Comparison of ENCODE assay signal across 23 cellular contexts in genomic region chr6:39910164-39910563, GRCh38. TPM values are rescaled to one million over a fixed set of nuclear protein-coding genes. Genes with fewer than 3 reads are reported as not detected.
DNase-seq lines count a peak whose midpoint lies in the region; TF ChIP-seq lines count a peak whose summit lies in the region.
"Had no signal": no experiment of that assay in that cellular context is flagged by ENCODE, and none has a peak within 500 bp of the region (broad histone marks: within the 10 kb centered on the region; RNA-seq: fewer than 3 reads in every experiment).

No MANE protein-coding gene starts in this region.

- H3K4ac ChIP-seq in H9 (ENCODE audit: low read depth, low read length): no peak overlapping the region

- H3K9ac ChIP-seq in H9 (ENCODE audit: extremely low read depth, insufficient read length, low read length): no peak overlapping the region
- H3K9ac ChIP-seq: BLaER1 had no signal

- CTCF ChIA-PET in activated naive CD4-positive, alpha-beta T cell treated with anti-CD3 and anti-CD28 coated beads, Interleukin-2, amount 10 ng/mL, durations not matched to agents 7 days and 5 days (lab: Charles Lee): no interaction called here

- no peaks in the 10 kb centered on the region for H3K79me1 ChIP-seq in H9 (ENCODE audit: insufficient read depth, low read depth, low read length, poor library complexity, severe bottlenecking)

- H2AK5ac ChIP-seq in H9 (ENCODE audit: insufficient read length, low read length): no peak overlapping the region

- H4K20me1 ChIP-seq in H9 (ENCODE audit: control insufficient read depth, insufficient read depth, insufficient read length): no peaks in the 10 kb centered on the region
- H4K20me1 ChIP-seq: BLaER1 had no signal

- H2BK5ac ChIP-seq in H9 (ENCODE audit: insufficient read length, low read length): no peak overlapping the region

- H2BK20ac ChIP-seq in H9 (ENCODE audit: low read depth, low read length, poor library complexity, severe bottlenecking): no peak overlapping the region

- no peaks in the 10 kb centered on the region for H3K4me1 ChIP-seq in H9 (ENCODE audit: insufficient read depth, low read length)
- H3K4me1 ChIP-seq in spleen: no peaks in the 10 kb centered on the region
- H3K4me1 ChIP-seq: BE2C, BLaER1 had no signal

- intact Hi-C loops in activated T-helper 1 cell treated with anti-CD3 and anti-CD28 coated beads, Interleukin-12 subunit alpha, Interleukin-12 subunit beta, Interleukin-2, Interleukin-4 antibody, amounts not matched to agents 30 ng/mL and 10 ng/mL and 1 ng/mL, durations not matched to agents 14 hours and 24 hours and 36 hours (cut with micrococcal nuclease): no loop called here
- intact Hi-C loops in spleen (cut with DNase I; ENCODE audit: low total_unique reads): no loop called here

- no peak overlapping the region for H3K4me2 ChIP-seq in H9 (ENCODE audit: insufficient read depth, insufficient read length, low read length)
- H3K4me2 ChIP-seq: BLaER1 had no signal

- no peak overlapping the region for H3K18ac ChIP-seq in H9 (ENCODE audit: insufficient read length, low read depth, low read length)

- peaks cover 5 to 6% of the 10 kb centered on the region in 2 experiments; a peak in 2 of 4 replicates for H3K4me1 Mint-ChIP-seq in H9
- H3K4me1 Mint-ChIP-seq in activated T-helper 1 cell treated with anti-CD3 and anti-CD28 coated beads, Interleukin-12 subunit alpha, Interleukin-12 subunit beta, Interleukin-2, Interleukin-4 antibody, amounts not matched to agents 30 ng/mL and 10 ng/mL and 1 ng/mL, durations not matched to agents 14 hours and 24 hours and 36 hours (ENCODE audit: low read depth): no peaks in the 10 kb centered on the region
- no peaks in the 10 kb centered on the region for H3K4me1 Mint-ChIP-seq in activated naive CD4-positive, alpha-beta T cell treated with anti-CD3 and anti-CD28 coated beads, Interleukin-2, amount 10 ng/mL, durations not matched to agents 7 days and 5 days
- H3K4me1 Mint-ChIP-seq: CD14-positive monocyte; CD4-positive, alpha-beta memory T cell; CD4-positive, CD25-positive, alpha-beta regulatory T cell; CD8-positive, alpha-beta memory T cell had no signal

- H4K91ac ChIP-seq in H9 (ENCODE audit: insufficient read length, low read depth, low read length): no peak overlapping the region

- H3K36me3 Mint-ChIP-seq in H9 (ENCODE audit: insufficient read depth in 1 of 3, low read depth in 3 of 3): peaks cover 28 to 55% (median 34%) of the 10 kb centered on the region in 3 experiments
- no peaks in the 10 kb centered on the region for H3K36me3 Mint-ChIP-seq in activated T-helper 1 cell treated with anti-CD3 and anti-CD28 coated beads, Interleukin-12 subunit alpha, Interleukin-12 subunit beta, Interleukin-2, Interleukin-4 antibody, amounts not matched to agents 30 ng/mL and 10 ng/mL and 1 ng/mL, durations not matched to agents 14 hours and 24 hours and 36 hours (ENCODE audit: low read depth)
- H3K36me3 Mint-ChIP-seq in activated naive CD4-positive, alpha-beta T cell treated with anti-CD3 and anti-CD28 coated beads, Interleukin-2, amount 10 ng/mL, durations not matched to agents 7 days and 5 days: no peaks in the 10 kb centered on the region
- H3K36me3 Mint-ChIP-seq: CD14-positive monocyte; CD4-positive, alpha-beta memory T cell; CD4-positive, CD25-positive, alpha-beta regulatory T cell; CD8-positive, alpha-beta memory T cell had no signal

- H3K23me2 ChIP-seq in H9 (ENCODE audit: insufficient read length, low read depth, low read length, poor library complexity, severe bottlenecking): no peaks in the 10 kb centered on the region

- no peak overlapping the region for H4K5ac ChIP-seq in H9 (ENCODE audit: insufficient read length, low read depth, low read length)

- H3K36me3 ChIP-seq in KOPT-K1 (ENCODE audit: insufficient read depth, low read length): peaks cover 76% of the 10 kb centered on the region
- peaks cover 0 to 52% (median under 1%) of the 10 kb centered on the region in 6 donors for H3K36me3 ChIP-seq in spleen
- H3K36me3 ChIP-seq: BE2C, BLaER1 had no signal

- TF ChIP-seq CTCF in H9 (conservative IDR thresholded peaks at IDR 0.05): no peak
- TF ChIP-seq CTCF in spleen (IDR thresholded peaks at IDR 0.05 in 8 of 11, conservative IDR thresholded peaks at IDR 0.05 in 3 of 11): no peak

- H2BK120ac ChIP-seq in H9 (ENCODE audit: low read depth, low read length, poor library complexity, severe bottlenecking): no peak overlapping the region

- DNase-seq in H9: no peak
- peak; percentile 39 for DNase-seq in mesenteric fat pad (ENCODE audit: low spot score)
- DNase-seq in activated T-helper 1 cell treated with anti-CD3 and anti-CD28 coated beads, Interleukin-12 subunit alpha, Interleukin-12 subunit beta, Interleukin-2, Interleukin-4 antibody, amounts not matched to agents 30 ng/mL and 10 ng/mL and 1 ng/mL, durations not matched to agents 14 hours and 24 hours and 36 hours (ENCODE audit: low spot score): no peak
- no peak for DNase-seq in activated naive CD4-positive, alpha-beta T cell treated with anti-CD3 and anti-CD28 coated beads, Interleukin-2, amount 10 ng/mL, durations not matched to agents 7 days and 5 days
- DNase-seq in spleen: no peak
- DNase-seq: 8988T; ACHN; BE2C; C1 segment of cervical spinal cord; CD4-positive, alpha-beta memory T cell; CD4-positive, CD25-positive, alpha-beta regulatory T cell; CD8-positive, alpha-beta memory T cell; COR-L47; DMS 273 treated with DMSO at 0.1 percent for 48 hours; DMS153; DMS79; EL; GDM1 had no signal

- TF ChIP-seq POLR2A in spleen (IDR thresholded peaks at IDR 0.05): no peak

- no peak overlapping the region for H3K23ac ChIP-seq in H9 (ENCODE audit: insufficient read length, low read depth, low read length)

- H3K4me3 Mint-ChIP-seq in H9: no peak overlapping the region
- no peak overlapping the region for H3K4me3 Mint-ChIP-seq in activated T-helper 1 cell treated with anti-CD3 and anti-CD28 coated beads, Interleukin-12 subunit alpha, Interleukin-12 subunit beta, Interleukin-2, Interleukin-4 antibody, amounts not matched to agents 30 ng/mL and 10 ng/mL and 1 ng/mL, durations not matched to agents 14 hours and 24 hours and 36 hours
- no peak overlapping the region for H3K4me3 Mint-ChIP-seq in activated naive CD4-positive, alpha-beta T cell treated with anti-CD3 and anti-CD28 coated beads, Interleukin-2, amount 10 ng/mL, durations not matched to agents 7 days and 5 days
- H3K4me3 Mint-ChIP-seq: CD14-positive monocyte; CD4-positive, alpha-beta memory T cell; CD4-positive, CD25-positive, alpha-beta regulatory T cell; CD8-positive, alpha-beta memory T cell had no signal

- peak overlapping the region in 2 of 3 experiments; percentile 41 to 49; a peak in 3 of 7 replicates for H3K27ac Mint-ChIP-seq in H9
- no peak overlapping the region for H3K27ac Mint-ChIP-seq in activated T-helper 1 cell treated with anti-CD3 and anti-CD28 coated beads, Interleukin-12 subunit alpha, Interleukin-12 subunit beta, Interleukin-2, Interleukin-4 antibody, amounts not matched to agents 30 ng/mL and 10 ng/mL and 1 ng/mL, durations not matched to agents 14 hours and 24 hours and 36 hours
- no peak overlapping the region for H3K27ac Mint-ChIP-seq in activated naive CD4-positive, alpha-beta T cell treated with anti-CD3 and anti-CD28 coated beads, Interleukin-2, amount 10 ng/mL, durations not matched to agents 7 days and 5 days
- H3K27ac Mint-ChIP-seq: CD14-positive monocyte; CD4-positive, alpha-beta memory T cell; CD4-positive, CD25-positive, alpha-beta regulatory T cell; CD8-positive, alpha-beta memory T cell had no signal

- H2AFZ ChIP-seq in H9 (ENCODE audit: low read length): no peak overlapping the region

- no peaks in the 10 kb centered on the region for H3K9me3 ChIP-seq in H9 (ENCODE audit: control insufficient read depth, low read depth, low read length)
- H3K9me3 ChIP-seq in KOPT-K1 (ENCODE audit: insufficient read depth, low read length, poor library complexity, severe bottlenecking): no peaks in the 10 kb centered on the region
- H3K9me3 ChIP-seq in spleen: no peaks in the 10 kb centered on the region
- H3K9me3 ChIP-seq: BE2C, BLaER1 had no signal

- H3K27ac ChIP-seq in H9 (ENCODE audit: insufficient read length, low read depth, low read length) (no peak overlapping the region), KOPT-K1 (ENCODE audit: low read depth, low read length, poor library complexity, severe bottlenecking) (peak overlapping the region; percentile 42), temporal lobe (ENCODE audit: low read depth, low read length) (peak overlapping the region; percentile 36), spleen (no peak overlapping the region)
- H3K27ac ChIP-seq: BLaER1 had no signal

- H2BK12ac ChIP-seq in H9 (ENCODE audit: insufficient read length, low read depth, low read length): no peak overlapping the region

- no peak overlapping the region for H3K14ac ChIP-seq in H9 (ENCODE audit: insufficient read depth, low read length)

- no peak overlapping the region for H3K56ac ChIP-seq in H9 (ENCODE audit: insufficient read length, low read depth, low read length)

- H3K79me2 ChIP-seq in H9 (ENCODE audit: insufficient read depth, low read length): no peaks in the 10 kb centered on the region; the same call in 1 of the 2 replicates

- no peak overlapping the region for H3T11ph ChIP-seq in H9 (ENCODE audit: low read length)

- H3K9me3 Mint-ChIP-seq in H9: no peaks in the 10 kb centered on the region
- H3K9me3 Mint-ChIP-seq in activated T-helper 1 cell treated with anti-CD3 and anti-CD28 coated beads, Interleukin-12 subunit alpha, Interleukin-12 subunit beta, Interleukin-2, Interleukin-4 antibody, amounts not matched to agents 30 ng/mL and 10 ng/mL and 1 ng/mL, durations not matched to agents 14 hours and 24 hours and 36 hours: no peaks in the 10 kb centered on the region
- no peaks in the 10 kb centered on the region for H3K9me3 Mint-ChIP-seq in activated naive CD4-positive, alpha-beta T cell treated with anti-CD3 and anti-CD28 coated beads, Interleukin-2, amount 10 ng/mL, durations not matched to agents 7 days and 5 days
- H3K9me3 Mint-ChIP-seq: CD8-positive, alpha-beta memory T cell had no signal

- H4K8ac ChIP-seq in H9 (replicated peaks; ENCODE audit: insufficient read length, low read depth, low read length): no peak overlapping the region

- no peak overlapping the region for H2BK15ac ChIP-seq in H9 (ENCODE audit: low read depth, low read length)

- H3K27me3 ChIP-seq in H9 (ENCODE audit: insufficient read depth, low read length): no peaks in the 10 kb centered on the region; the same call in 1 of the 2 replicates
- no peaks in the 10 kb centered on the region for H3K27me3 ChIP-seq in spleen (replicated peaks in 1 of 7)
- H3K27me3 ChIP-seq: BE2C, BLaER1 had no signal

- no peaks in the 10 kb centered on the region for H3K27me3 Mint-ChIP-seq in H9 (ENCODE audit: low read depth)
- peaks cover 1% of the 10 kb centered on the region for H3K27me3 Mint-ChIP-seq in activated T-helper 1 cell treated with anti-CD3 and anti-CD28 coated beads, Interleukin-12 subunit alpha, Interleukin-12 subunit beta, Interleukin-2, Interleukin-4 antibody, amounts not matched to agents 30 ng/mL and 10 ng/mL and 1 ng/mL, durations not matched to agents 14 hours and 24 hours and 36 hours (ENCODE audit: insufficient read depth)
- no peaks in the 10 kb centered on the region for H3K27me3 Mint-ChIP-seq in activated naive CD4-positive, alpha-beta T cell treated with anti-CD3 and anti-CD28 coated beads, Interleukin-2, amount 10 ng/mL, durations not matched to agents 7 days and 5 days
- H3K27me3 Mint-ChIP-seq: CD8-positive, alpha-beta memory T cell had no signal

- no peak overlapping the region for H3K4me3 ChIP-seq in spleen
- H3K4me3 ChIP-seq: BLaER1, GM12878 had no signal

RNA-seq across cellular contexts. Expression of gene MOCS1, which starts 24.1 kb away (rescaled TPM):
- total RNA-seq in H9 (2021) (14.0 and 15.2 TPM in 2 replicates), mesenteric fat pad (70.0 TPM), temporal lobe (5.7 TPM), spleen (10 to 100 TPM in 1 of 7 donors, 1 to 10 TPM in 6; 5.0 to 10.2 (median 8.3) TPM)
- 0.31 and 1.2 TPM in 2 replicates for total RNA-seq in activated T-helper 1 cell treated with anti-CD3 and anti-CD28 coated beads, Interleukin-12 subunit alpha, Interleukin-12 subunit beta, Interleukin-2, Interleukin-4 antibody, amounts not matched to agents 30 ng/mL and 10 ng/mL and 1 ng/mL, durations not matched to agents 14 hours and 24 hours and 36 hours
- 1 to 10 TPM; 1.2 to 1.9 (median 1.9) TPM for polyA plus RNA-seq in spleen

Comparison
In these comparisons a context has a peak if more than half of its experiments do, and no peak if none do; other contexts are left out.
1. H3K27ac ChIP-seq: peak in KOPT-K1 (single experiment) and temporal lobe (single experiment); none in H9 (single experiment) and spleen (0 of 8).
2. H3K27ac Mint-ChIP-seq: peak in H9 (2 of 3); none in activated T-helper 1 cell treated with anti-CD3 and anti-CD28 coated beads, Interleukin-12 subunit alpha, Interleukin-12 subunit beta, Interleukin-2, Interleukin-4 antibody, amounts not matched to agents 30 ng/mL and 10 ng/mL and 1 ng/mL, durations not matched to agents 14 hours and 24 hours and 36 hours (single experiment) and activated naive CD4-positive, alpha-beta T cell treated with anti-CD3 and anti-CD28 coated beads, Interleukin-2, amount 10 ng/mL, durations not matched to agents 7 days and 5 days (single experiment).